In the genomic region with DNA sequence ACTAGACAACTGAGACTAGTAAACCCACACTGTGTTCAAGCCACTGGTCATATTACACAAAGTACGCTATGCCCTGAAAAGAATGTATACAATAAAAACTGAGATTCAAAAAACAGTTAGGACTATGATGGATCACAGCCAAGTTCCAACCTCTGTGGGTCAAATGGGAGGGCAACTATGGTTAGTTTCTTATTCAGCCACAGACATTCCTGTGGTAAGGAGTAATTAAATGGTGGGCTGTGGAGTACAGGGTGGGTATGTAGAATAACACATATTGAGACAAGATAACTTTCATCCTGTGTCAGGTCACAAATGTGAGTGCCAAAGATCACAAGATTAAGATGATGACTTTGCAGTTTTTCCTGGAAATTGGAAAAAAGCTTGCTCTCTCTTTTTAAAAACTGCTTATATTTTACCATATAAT, we compare ENCODE assay signal across 1 cellular context.
TF ChIP-seq lines count a peak whose summit lies in the region.

No MANE protein-coding gene starts in this region.

TF ChIP-seq in WTC11, 78 proteins besides CTCF, POLR2A, EP300 and RAD21 (continued from another document):
- no peak for TF ChIP-seq ARID4B (CRISPR knock-in tag; IDR thresholded peaks at IDR 0.05; ENCODE audit: borderline replicate concordance)
- TF ChIP-seq CBFB (CRISPR knock-in tag; IDR thresholded peaks at IDR 0.05; ENCODE audit: low read depth): no peak
- no peak for TF ChIP-seq RORB (CRISPR knock-in tag; IDR thresholded peaks at IDR 0.05)
- no peak for TF ChIP-seq JAZF1 (CRISPR knock-in tag; IDR thresholded peaks at IDR 0.05)
- no peak for TF ChIP-seq MYBL2 (CRISPR knock-in tag; IDR thresholded peaks at IDR 0.05)
- TF ChIP-seq ZNF121 (CRISPR knock-in tag; IDR thresholded peaks at IDR 0.05): no peak
